23 cellular contexts compared by ENCODE assay signal in the genomic region with DNA sequence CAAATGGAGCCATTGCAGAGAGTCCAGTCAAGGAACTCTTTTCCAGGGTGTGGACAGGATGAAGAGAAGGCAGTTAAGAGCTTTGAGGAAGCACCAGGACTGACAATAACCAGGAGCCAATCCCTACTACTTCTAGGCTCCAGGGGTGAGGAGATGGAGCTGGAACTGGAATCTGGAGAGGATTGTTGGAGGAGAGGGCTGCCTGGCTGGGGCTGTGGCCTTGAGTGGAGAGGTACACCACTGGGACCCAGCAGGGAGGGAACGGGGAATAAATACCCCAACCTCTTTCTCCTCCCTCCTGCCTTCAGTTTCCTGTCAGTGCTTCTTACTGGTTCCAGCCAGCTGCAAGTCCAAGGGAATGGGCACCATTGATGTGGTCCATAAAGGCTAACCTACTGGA. TPM values are rescaled to one million over a fixed set of nuclear protein-coding genes. Genes with fewer than 3 reads are reported as not detected.
DNase-seq lines count a peak whose midpoint lies in the region; ATAC-seq and TF ChIP-seq lines count a peak whose summit lies in the region.
"Had no signal": no experiment of that assay in that cellular context is flagged by ENCODE, and none has a peak within 500 bp of the region (broad histone marks: within the 10 kb centered on the region; RNA-seq: fewer than 3 reads in every experiment).

No MANE protein-coding gene starts in this region.

- no peak overlapping the region for H3K9ac ChIP-seq in neural cell (ENCODE audit: low read length)
- H3K9ac ChIP-seq: GM23248 had no signal

- DNase-seq in WTC11 (ENCODE audit: low spot score) (no peak), left colon (no peak), AML-193 (lab: John Stamatoyannopoulos, UW) (no peak)
- DNase-seq: 8988T; ACHN; C1 segment of cervical spinal cord; Calu3; CD4-positive, alpha-beta memory T cell; COR-L47; DMS53; DMS79 treated with DMSO at 0.1 percent for 48 hours; GF-D8; GM23248; H9 had no signal

- CTCF ChIA-PET in WTC11 (lab: Charles Lee), result interaction anchor here (1.1 to 2.2 kb wide), 3 partner anchors 11 to 144 kb away, joined by 3 to 6 read pairs (median 6); no protein-coding TSS in a partner anchor

- H3F3A ChIP-seq in neural cell (ENCODE audit: insufficient read depth, low read length, poor library complexity, severe bottlenecking), result no peaks in the 10 kb centered on the region

- no peaks in the 10 kb centered on the region for H3K79me2 ChIP-seq in neural cell (replicated peaks; ENCODE audit: insufficient read depth, low read length)

- H3K9me2 ChIP-seq in neural cell (ENCODE audit: insufficient read depth, low read length), result no peaks in the 10 kb centered on the region

- H3K4me1 Mint-ChIP-seq in WTC11, result peaks cover 20% of the 10 kb centered on the region
- H3K4me1 Mint-ChIP-seq: CD4-positive, alpha-beta memory T cell had no signal

- no peaks in the 10 kb centered on the region for H3K27me3 ChIP-seq in neural cell (ENCODE audit: insufficient read depth, low read depth, low read length)

- peaks cover 3% of the 10 kb centered on the region; the same call in 1 of the 2 replicates for H3K36me3 Mint-ChIP-seq in WTC11
- H3K36me3 Mint-ChIP-seq: CD4-positive, alpha-beta memory T cell had no signal

- intact Hi-C loops in left colon (cut with DNase I, micrococcal nuclease), result no loop called here

- no peak overlapping the region for H2AFZ ChIP-seq in neural cell (ENCODE audit: low read depth, low read length)
- H2AFZ ChIP-seq: GM23248 had no signal

- no peaks in the 10 kb centered on the region for H4K20me1 ChIP-seq in neural cell (ENCODE audit: insufficient read depth)

- H3K4me2 ChIP-seq in neural cell (ENCODE audit: low read length), result no peak overlapping the region
- H3K4me2 ChIP-seq: A549 had no signal

- TF ChIP-seq CTCF in WTC11 (IDR thresholded peaks at IDR 0.05) (no peak), neural cell (IDR thresholded peaks at IDR 0.05; ENCODE audit: poor library complexity, severe bottlenecking) (no peak)

- POLR2A ChIA-PET in WTC11 (lab: Charles Lee), result no interaction called here

- H3K4me3 ChIP-seq in neural cell (ENCODE audit: low read length), result no peak overlapping the region
- H3K4me3 ChIP-seq: A549, GM23248 had no signal

- no peak for TF ChIP-seq RAD21 in neural cell (conservative IDR thresholded peaks at IDR 0.05)

- no peaks in the 10 kb centered on the region for H3K9me3 ChIP-seq in neural cell (ENCODE audit: low read length)
- H3K9me3 ChIP-seq: A549 had no signal

- H3K9me3 Mint-ChIP-seq in WTC11, result no peaks in the 10 kb centered on the region

- H3K27me3 Mint-ChIP-seq in WTC11 (ENCODE audit: low read depth), result no peaks in the 10 kb centered on the region

- no peaks in the 10 kb centered on the region for H3K36me3 ChIP-seq in neural cell (ENCODE audit: insufficient read depth, low read length)

- H3K27ac ChIP-seq in neural cell (ENCODE audit: low read length), result peak overlapping the region; percentile 20
- H3K27ac ChIP-seq: A549, GM23248 had no signal

- no peak for ATAC-seq in WTC11
- ATAC-seq in left colon, result peak; percentile 47
- ATAC-seq in GM19397 (IDR thresholded peaks at IDR 0.05; ENCODE audit: unreplicated experiment), result no peak
- ATAC-seq in HG03460 (IDR thresholded peaks at IDR 0.05; ENCODE audit: unreplicated experiment), result no peak
- ATAC-seq: A549, HCT116 had no signal

- no peak for TF ChIP-seq EP300 in neural cell (conservative IDR thresholded peaks at IDR 0.05; ENCODE audit: poor library complexity, severe bottlenecking)

- H3K4me3 Mint-ChIP-seq in WTC11, result no peak overlapping the region
- H3K4me3 Mint-ChIP-seq: CD4-positive, alpha-beta memory T cell; H9 had no signal

- H3K27ac Mint-ChIP-seq in WTC11, result no peak overlapping the region
- H3K27ac Mint-ChIP-seq: CD4-positive, alpha-beta memory T cell; H9 had no signal

TF ChIP-seq in WTC11, 78 proteins besides CTCF, POLR2A, EP300 and RAD21 (continues in another document):
- TF ChIP-seq MYBL2 (CRISPR knock-in tag; IDR thresholded peaks at IDR 0.05) (no peak), TEAD1 (CRISPR knock-in tag; IDR thresholded peaks at IDR 0.05) (no peak), IRF2 (CRISPR knock-in tag; IDR thresholded peaks at IDR 0.05; ENCODE audit: borderline replicate concordance, low read depth) (no peak), CREB1 (CRISPR knock-in tag; IDR thresholded peaks at IDR 0.05) (no peak), GRHL2 (CRISPR knock-in tag; IDR thresholded peaks at IDR 0.05; ENCODE audit: insufficient replicate concordance, severe bottlenecking) (no peak), ZNF396 (CRISPR knock-in tag; IDR thresholded peaks at IDR 0.05; ENCODE audit: borderline replicate concordance) (no peak), NR2C2 (CRISPR knock-in tag; IDR thresholded peaks at IDR 0.05) (no peak)
- TF ChIP-seq, protein P1, sequence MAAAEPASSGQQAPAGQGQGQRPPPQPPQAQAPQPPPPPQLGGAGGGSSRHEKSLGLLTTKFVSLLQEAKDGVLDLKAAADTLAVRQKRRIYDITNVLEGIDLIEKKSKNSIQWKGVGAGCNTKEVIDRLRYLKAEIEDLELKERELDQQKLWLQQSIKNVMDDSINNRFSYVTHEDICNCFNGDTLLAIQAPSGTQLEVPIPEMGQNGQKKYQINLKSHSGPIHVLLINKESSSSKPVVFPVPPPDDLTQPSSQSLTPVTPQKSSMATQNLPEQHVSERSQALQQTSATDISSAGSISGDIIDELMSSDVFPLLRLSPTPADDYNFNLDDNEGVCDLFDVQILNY (CRISPR knock-in tag; IDR thresholded peaks at IDR 0.05), result no peak

TF ChIP-seq in neural cell, 6 proteins besides CTCF, POLR2A, EP300 and RAD21:
- TF ChIP-seq TAF1 (IDR thresholded peaks at IDR 0.05; ENCODE audit: low read depth), result no peak
- TF ChIP-seq REST (IDR thresholded peaks at IDR 0.05; ENCODE audit: borderline replicate concordance), result no peak
- no peak for TF ChIP-seq EZH2 (IDR thresholded peaks at IDR 0.05; ENCODE audit: borderline replicate concordance, insufficient read depth, low read length, poor library complexity, severe bottlenecking)
- no peak for TF ChIP-seq SMC3 (conservative IDR thresholded peaks at IDR 0.05; ENCODE audit: poor library complexity)
- TF ChIP-seq MXI1 (conservative IDR thresholded peaks at IDR 0.05; ENCODE audit: poor library complexity, severe bottlenecking), result no peak
- no peak for TF ChIP-seq POLR2AphosphoS5 (IDR thresholded peaks at IDR 0.05)
TF ChIP-seq in neural cell: peak in this region for 0.

RNA-seq across cellular contexts. Expression of gene TMEM220, which starts 32.2 kb away (rescaled TPM):
- total RNA-seq in WTC11 (2021) (2.4 to 4.0 TPM (median 2.9 TPM) in 3 replicates), left colon (10 to 100 TPM; 10.5 to 26.1 TPM)
- polyA plus RNA-seq in neural cell, result 0.08 TPM in 1 of 2 replicates, not detected in the other
- not detected in 2 replicates for polyA minus RNA-seq in neural cell
- total RNA-seq: Calu3, H4 had no signal

RNA-seq across cellular contexts. Expression of gene TMEM238L, which starts 41.9 kb away (rescaled TPM):
- total RNA-seq in WTC11 (2021), result not detected in 3 replicates
- total RNA-seq in left colon, result 10 to 100 TPM; 89.7 to 95.0 TPM
- not detected in 2 replicates for polyA plus RNA-seq in neural cell
- not detected in 2 replicates for polyA minus RNA-seq in neural cell
- total RNA-seq: Calu3; CD4-positive, alpha-beta memory T cell; Daoy; G401; GM23248; H4; H9 had no signal
- polyA plus RNA-seq: A549; BJ; CD4-positive, alpha-beta memory T cell; GM23248 had no signal

Comparison
In these comparisons a context has a peak if more than half of its experiments do, and no peak if none do; other contexts are left out.
1. RNA of gene TMEM238L, which starts 41.9 kb away (total RNA-seq): 89.7 to 95.0 TPM in left colon; not detected in WTC11; every median in the first group is over 10 times any median in the second.